1 cellular context compared by ENCODE assay signal in genomic region chr1:234963180-234963903, GRCh38.
TF ChIP-seq lines count a peak whose summit lies in the region.

No MANE protein-coding gene starts in this region.

TF ChIP-seq in HepG2, 621 proteins besides CTCF, POLR2A, EP300 and RAD21 (continued from another document and continues in another):
- TF ChIP-seq ZNF512B (CRISPR knock-in tag; IDR thresholded peaks at IDR 0.05; ENCODE audit: borderline replicate concordance) (no peak), MAZ (IDR thresholded peaks at IDR 0.05; ENCODE audit: borderline replicate concordance, low read depth, low read length) (no peak), MAZ (CRISPR knock-in tag; IDR thresholded peaks at IDR 0.05; ENCODE audit: low read depth) (peak; percentile 62), ZNF574 (CRISPR knock-in tag; IDR thresholded peaks at IDR 0.05) (peak; percentile 42), SP5 (CRISPR knock-in tag; IDR thresholded peaks at IDR 0.05; ENCODE audit: borderline replicate concordance, low read depth) (peak; percentile 79), ZNF12 (CRISPR knock-in tag; IDR thresholded peaks at IDR 0.05) (peak; percentile 38; the same call in 1 of the 2 replicates), CBX5 (CRISPR knock-in tag; IDR thresholded peaks at IDR 0.05; ENCODE audit: borderline replicate concordance) (0 out of 2 replicates have a peak, but pooled peaks have one; percentile 46), ZBTB4 (CRISPR knock-in tag; IDR thresholded peaks at IDR 0.05; ENCODE audit: borderline replicate concordance) (0 out of 2 replicates have a peak, but pooled peaks have one; percentile 11), DRAP1 (CRISPR knock-in tag; IDR thresholded peaks at IDR 0.05) (peak; percentile 94), ZSCAN12 (CRISPR knock-in tag; IDR thresholded peaks at IDR 0.05) (0 out of 2 replicates have a peak, but pooled peaks have one; percentile 23), ZKSCAN1 (IDR thresholded peaks at IDR 0.05; ENCODE audit: low read length) (no peak), KLF11 (CRISPR knock-in tag; IDR thresholded peaks at IDR 0.05) (0 out of 2 replicates have a peak, but pooled peaks have one; percentile 37), ZNF382 (CRISPR knock-in tag; IDR thresholded peaks at IDR 0.05; ENCODE audit: borderline replicate concordance) (no peak), KDM2A (CRISPR knock-in tag; IDR thresholded peaks at IDR 0.05; ENCODE audit: borderline replicate concordance, low read depth) (peak; percentile 30; the same call in 1 of the 2 replicates), ZGPAT (CRISPR knock-in tag; IDR thresholded peaks at IDR 0.05) (peak; percentile 79), ONECUT2 (CRISPR knock-in tag; IDR thresholded peaks at IDR 0.05) (peak; percentile 40), SMARCE1 (IDR thresholded peaks at IDR 0.05; ENCODE audit: borderline replicate concordance) (no peak), SNRNP70 (IDR thresholded peaks at IDR 0.05; ENCODE audit: low read depth, low read length) (no peak), ETS1 (CRISPR knock-in tag; IDR thresholded peaks at IDR 0.05) (no peak), SUZ12 (IDR thresholded peaks at IDR 0.05; ENCODE audit: low read depth, low read length) (peak; percentile 37; the same call in 1 of the 2 replicates), SAFB2 (CRISPR knock-in tag; IDR thresholded peaks at IDR 0.05; ENCODE audit: borderline replicate concordance, low read depth) (no peak), TGIF2 (CRISPR knock-in tag; IDR thresholded peaks at IDR 0.05) (no peak; the same call in 1 of the 2 replicates), ZNF264 (CRISPR knock-in tag; IDR thresholded peaks at IDR 0.05) (peak; percentile 51; the same call in 1 of the 2 replicates), POLR2AphosphoS5 (IDR thresholded peaks at IDR 0.05; ENCODE audit: low read depth, low read length) (peak; percentile 86), NFE2L2 (IDR thresholded peaks at IDR 0.05; ENCODE audit: low read length) (no peak), MAF1 (CRISPR knock-in tag; IDR thresholded peaks at IDR 0.05; ENCODE audit: borderline replicate concordance) (no peak), TEAD3 (CRISPR knock-in tag; optimal IDR thresholded peaks at IDR 0.05; ENCODE audit: borderline replicate concordance) (peak; percentile 54), PHF21A (CRISPR knock-in tag; IDR thresholded peaks at IDR 0.05) (peak; percentile 92), MLXIP (CRISPR knock-in tag; IDR thresholded peaks at IDR 0.05; ENCODE audit: borderline replicate concordance) (peak; percentile 74), MEIS1 (CRISPR knock-in tag; IDR thresholded peaks at IDR 0.05; ENCODE audit: borderline replicate concordance) (peak; percentile 62; the same call in 1 of the 2 replicates), CC2D1A (CRISPR knock-in tag; IDR thresholded peaks at IDR 0.05) (no peak), MIER2 (CRISPR knock-in tag; IDR thresholded peaks at IDR 0.05) (no peak), SNAPC2 (CRISPR knock-in tag; IDR thresholded peaks at IDR 0.05) (0 out of 2 replicates have a peak, but pooled peaks have one; percentile 26), TFAP4 (IDR thresholded peaks at IDR 0.05; ENCODE audit: borderline replicate concordance, low read depth) (peak; percentile 60), ZMYM4 (CRISPR knock-in tag; IDR thresholded peaks at IDR 0.05) (no peak; the same call in 1 of the 2 replicates), GRHL1 (CRISPR knock-in tag; conservative IDR thresholded peaks at IDR 0.05) (no peak), ZBTB46 (CRISPR knock-in tag; IDR thresholded peaks at IDR 0.05; ENCODE audit: borderline replicate concordance) (no peak), ZC3H13 (CRISPR knock-in tag; IDR thresholded peaks at IDR 0.05) (no peak), FOXJ3 (CRISPR knock-in tag; IDR thresholded peaks at IDR 0.05; ENCODE audit: borderline replicate concordance) (peak; percentile 97), FOSL1 (CRISPR knock-in tag; IDR thresholded peaks at IDR 0.05; ENCODE audit: borderline replicate concordance) (peak; percentile 70; the same call in 1 of the 2 replicates), ELF1 (CRISPR knock-in tag; IDR thresholded peaks at IDR 0.05) (peak; percentile 86)
